1 cellular context compared by ENCODE assay signal in genomic region chr5:80399553-80400239, GRCh38.
TF ChIP-seq lines count a peak whose summit lies in the region.

No MANE protein-coding gene starts in this region.

TF ChIP-seq in GM12878, 131 proteins besides CTCF, POLR2A, EP300 and RAD21 (continued from another document):
- TF ChIP-seq NFYA (IDR thresholded peaks at IDR 0.05; ENCODE audit: borderline replicate concordance, low read depth, low read length): no peak
- peak; percentile 33; the same call in 1 of the 2 replicates for TF ChIP-seq JUNB (IDR thresholded peaks at IDR 0.05)
- peak; percentile 92 for TF ChIP-seq SPI1 (IDR thresholded peaks at IDR 0.05; ENCODE audit: borderline replicate concordance, insufficient read depth, low read depth, low read length)
- TF ChIP-seq IKZF2 (IDR thresholded peaks at IDR 0.05): peak; percentile 49 to 63
- TF ChIP-seq TCF3 (IDR thresholded peaks at IDR 0.05; ENCODE audit: borderline replicate concordance, insufficient read depth, low read depth, low read length): no peak
- no peak for TF ChIP-seq IRF4 (IDR thresholded peaks at IDR 0.05; ENCODE audit: low read depth, low read length)
- TF ChIP-seq PAX8 (IDR thresholded peaks at IDR 0.05): no peak
- no peak for TF ChIP-seq RBBP5 (conservative IDR thresholded peaks at IDR 0.05)
- no peak for TF ChIP-seq NR2F1 (conservative IDR thresholded peaks at IDR 0.05)
- TF ChIP-seq, protein P1, sequence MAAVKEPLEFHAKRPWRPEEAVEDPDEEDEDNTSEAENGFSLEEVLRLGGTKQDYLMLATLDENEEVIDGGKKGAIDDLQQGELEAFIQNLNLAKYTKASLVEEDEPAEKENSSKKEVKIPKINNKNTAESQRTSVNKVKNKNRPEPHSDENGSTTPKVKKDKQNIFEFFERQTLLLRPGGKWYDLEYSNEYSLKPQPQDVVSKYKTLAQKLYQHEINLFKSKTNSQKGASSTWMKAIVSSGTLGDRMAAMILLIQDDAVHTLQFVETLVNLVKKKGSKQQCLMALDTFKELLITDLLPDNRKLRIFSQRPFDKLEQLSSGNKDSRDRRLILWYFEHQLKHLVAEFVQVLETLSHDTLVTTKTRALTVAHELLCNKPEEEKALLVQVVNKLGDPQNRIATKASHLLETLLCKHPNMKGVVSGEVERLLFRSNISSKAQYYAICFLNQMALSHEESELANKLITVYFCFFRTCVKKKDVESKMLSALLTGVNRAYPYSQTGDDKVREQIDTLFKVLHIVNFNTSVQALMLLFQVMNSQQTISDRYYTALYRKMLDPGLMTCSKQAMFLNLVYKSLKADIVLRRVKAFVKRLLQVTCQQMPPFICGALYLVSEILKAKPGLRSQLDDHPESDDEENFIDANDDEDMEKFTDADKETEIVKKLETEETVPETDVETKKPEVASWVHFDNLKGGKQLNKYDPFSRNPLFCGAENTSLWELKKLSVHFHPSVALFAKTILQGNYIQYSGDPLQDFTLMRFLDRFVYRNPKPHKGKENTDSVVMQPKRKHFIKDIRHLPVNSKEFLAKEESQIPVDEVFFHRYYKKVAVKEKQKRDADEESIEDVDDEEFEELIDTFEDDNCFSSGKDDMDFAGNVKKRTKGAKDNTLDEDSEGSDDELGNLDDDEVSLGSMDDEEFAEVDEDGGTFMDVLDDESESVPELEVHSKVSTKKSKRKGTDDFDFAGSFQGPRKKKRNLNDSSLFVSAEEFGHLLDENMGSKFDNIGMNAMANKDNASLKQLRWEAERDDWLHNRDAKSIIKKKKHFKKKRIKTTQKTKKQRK (IDR thresholded peaks at IDR 0.05; ENCODE audit: low read depth, low read length): no peak
- TF ChIP-seq CBFB (IDR thresholded peaks at IDR 0.05; ENCODE audit: low read depth): peak; percentile 37; the same call in 1 of the 2 replicates
- TF ChIP-seq KDM1A (IDR thresholded peaks at IDR 0.05; ENCODE audit: borderline replicate concordance): no peak
- peak; percentile 93 for TF ChIP-seq RAD51 (IDR thresholded peaks at IDR 0.05)
- no peak for TF ChIP-seq MXI1 (IDR thresholded peaks at IDR 0.05; ENCODE audit: low read depth, low read length)
- peak; percentile 75 for TF ChIP-seq USF2 (IDR thresholded peaks at IDR 0.05; ENCODE audit: borderline replicate concordance, low read depth, low read length)
- no peak for TF ChIP-seq NRF1 (conservative IDR thresholded peaks at IDR 0.05; ENCODE audit: low read depth, low read length)
- TF ChIP-seq LARP7 (IDR thresholded peaks at IDR 0.05): no peak
- no peak for TF ChIP-seq SMAD1 (IDR thresholded peaks at IDR 0.05; ENCODE audit: low read depth, partially characterized antibody)
- no peak for TF ChIP-seq ZNF384 (IDR thresholded peaks at IDR 0.05; ENCODE audit: borderline replicate concordance, low read depth, low read length)
- TF ChIP-seq CHD1 (IDR thresholded peaks at IDR 0.05; ENCODE audit: low read depth, low read length): no peak
- TF ChIP-seq YY1 (IDR thresholded peaks at IDR 0.05; ENCODE audit: low read depth, low read length): no peak
- TF ChIP-seq ZNF592 (IDR thresholded peaks at IDR 0.05): no peak
- TF ChIP-seq TBL1XR1 (IDR thresholded peaks at IDR 0.05; ENCODE audit: low read depth, low read length): no peak
- 0 out of 2 replicates have a peak, but pooled peaks have one; percentile 41 for TF ChIP-seq MTA2 (IDR thresholded peaks at IDR 0.05; ENCODE audit: low read depth)
- peak; percentile 37; the same call in 1 of the 2 replicates for TF ChIP-seq IKZF1 (conservative IDR thresholded peaks at IDR 0.05)
- TF ChIP-seq SRF (IDR thresholded peaks at IDR 0.05; ENCODE audit: low read depth in 2 of 2, low read length in 2 of 2): no peak
- no peak for TF ChIP-seq SIN3A (IDR thresholded peaks at IDR 0.05; ENCODE audit: low read depth, low read length)
- TF ChIP-seq DPF2 (IDR thresholded peaks at IDR 0.05): 0 out of 2 replicates have a peak, but pooled peaks have one; percentile 12
- no peak for TF ChIP-seq NR2C2 (IDR thresholded peaks at IDR 0.05; ENCODE audit: borderline replicate concordance, control insufficient read depth, insufficient read length, low read depth)
- TF ChIP-seq, protein P2, sequence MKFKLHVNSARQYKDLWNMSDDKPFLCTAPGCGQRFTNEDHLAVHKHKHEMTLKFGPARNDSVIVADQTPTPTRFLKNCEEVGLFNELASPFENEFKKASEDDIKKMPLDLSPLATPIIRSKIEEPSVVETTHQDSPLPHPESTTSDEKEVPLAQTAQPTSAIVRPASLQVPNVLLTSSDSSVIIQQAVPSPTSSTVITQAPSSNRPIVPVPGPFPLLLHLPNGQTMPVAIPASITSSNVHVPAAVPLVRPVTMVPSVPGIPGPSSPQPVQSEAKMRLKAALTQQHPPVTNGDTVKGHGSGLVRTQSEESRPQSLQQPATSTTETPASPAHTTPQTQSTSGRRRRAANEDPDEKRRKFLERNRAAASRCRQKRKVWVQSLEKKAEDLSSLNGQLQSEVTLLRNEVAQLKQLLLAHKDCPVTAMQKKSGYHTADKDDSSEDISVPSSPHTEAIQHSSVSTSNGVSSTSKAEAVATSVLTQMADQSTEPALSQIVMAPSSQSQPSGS (IDR thresholded peaks at IDR 0.05; ENCODE audit: low read length): peak; percentile 54; the same call in 1 of the 2 replicates
- TF ChIP-seq RUNX3 (IDR thresholded peaks at IDR 0.05; ENCODE audit: low read length): peak; percentile 82
- no peak for TF ChIP-seq POLR2AphosphoS2 (IDR thresholded peaks at IDR 0.05; ENCODE audit: low read depth, low read length)
- TF ChIP-seq, protein P3, sequence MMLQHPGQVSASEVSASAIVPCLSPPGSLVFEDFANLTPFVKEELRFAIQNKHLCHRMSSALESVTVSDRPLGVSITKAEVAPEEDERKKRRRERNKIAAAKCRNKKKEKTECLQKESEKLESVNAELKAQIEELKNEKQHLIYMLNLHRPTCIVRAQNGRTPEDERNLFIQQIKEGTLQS (IDR thresholded peaks at IDR 0.05; ENCODE audit: borderline replicate concordance, extremely low read depth, low read depth, low read length): peak; percentile 53; the same call in 1 of the 2 replicates
- TF ChIP-seq JUND (IDR thresholded peaks at IDR 0.05; ENCODE audit: low read depth, low read length): no peak
- peak; percentile 69 for TF ChIP-seq ATF7 (IDR thresholded peaks at IDR 0.05; ENCODE audit: low read depth)
- peak in 1 of 2 experiments; percentile 59; a peak in 1 of 4 replicates for TF ChIP-seq CEBPB (IDR thresholded peaks at IDR 0.05; ENCODE audit: borderline replicate concordance in 1 of 2, low read depth in 2 of 2, low read length in 2 of 2)
- TF ChIP-seq NKRF (conservative IDR thresholded peaks at IDR 0.05): no peak
- no peak for TF ChIP-seq RB1 (IDR thresholded peaks at IDR 0.05; ENCODE audit: borderline replicate concordance)
- TF ChIP-seq IRF3 (IDR thresholded peaks at IDR 0.05): no peak
- no peak for TF ChIP-seq HDAC6 (IDR thresholded peaks at IDR 0.05; ENCODE audit: unreplicated experiment)
- TF ChIP-seq CREB1 (IDR thresholded peaks at IDR 0.05; ENCODE audit: low read depth): peak; percentile 71; the same call in 1 of the 2 replicates
- TF ChIP-seq CREM (IDR thresholded peaks at IDR 0.05; ENCODE audit: low read depth): peak; percentile 44; the same call in 1 of the 2 replicates
- no peak for TF ChIP-seq FOXM1 (IDR thresholded peaks at IDR 0.05; ENCODE audit: low read depth, low read length)
- TF ChIP-seq ZZZ3 (IDR thresholded peaks at IDR 0.05; ENCODE audit: control insufficient read depth, insufficient read length, low read depth): no peak
TF ChIP-seq in GM12878: peak in this region for 18.
